ENCODE assay signal across 22 cellular contexts in the genomic region with DNA sequence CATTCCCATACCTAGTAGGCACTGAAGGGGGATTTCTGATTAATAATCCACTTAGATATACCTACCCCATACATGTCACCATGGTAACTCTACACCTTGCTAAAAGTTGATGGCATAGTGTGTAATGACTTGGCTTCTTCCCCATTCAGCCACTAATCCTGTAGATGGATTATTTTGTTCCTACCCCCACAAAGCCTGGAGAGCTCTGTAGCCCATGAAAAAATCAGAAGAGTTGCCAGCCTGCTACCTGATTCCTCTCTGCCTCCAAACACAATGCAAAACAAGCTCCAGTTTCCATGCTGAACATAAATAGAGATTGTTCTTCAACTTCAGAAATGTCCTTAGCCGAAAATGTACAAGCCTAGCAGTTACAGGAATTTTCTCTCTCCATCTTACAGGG.
"Had no signal": no experiment of that assay in that cellular context is flagged by ENCODE, and none has a peak within 500 bp of the region (broad histone marks: within the 10 kb centered on the region; RNA-seq: fewer than 3 reads in every experiment).

No MANE protein-coding gene starts in this region.

- H3K36me3 Mint-ChIP-seq: activated naive CD4-positive, alpha-beta T cell treated with anti-CD3 and anti-CD28 coated beads, Interleukin-2, amount 50 U/mL, for 72 hours; natural killer cell had no signal

- H3K27ac ChIP-seq: colonic mucosa, left ventricle myocardium inferior, right atrium auricular region, skin epidermis, suprapubic skin, upper lobe of left lung had no signal

- ATAC-seq: activated CD8-positive, alpha-beta T cell treated with anti-CD3 and anti-CD28 coated beads for 36 hours; activated naive CD4-positive, alpha-beta T cell treated with anti-CD3 and anti-CD28 coated beads, Interleukin-2, amount 50 U/mL, for 72 hours; activated T-cell treated with anti-CD3 and anti-CD28 coated beads, Interleukin-2, amount 50 U/mL, for 4 hours; mucosa of descending colon; natural killer cell had no signal

- DNase-seq: activated CD4-positive, alpha-beta T cell treated with anti-CD3 and anti-CD28 coated beads for 4 hours; activated CD8-positive, alpha-beta T cell treated with anti-CD3 and anti-CD28 coated beads for 36 hours; activated effector memory CD4-positive, alpha-beta T cell treated with Interleukin-2 at 50 U/mL for 16 hours; activated T-cell treated with anti-CD3 and anti-CD28 coated beads, Interleukin-2, amount 50 U/mL, for 4 hours; central memory CD4-positive, alpha-beta T cell; colonic mucosa; hippocampal formation; left ventricle myocardium inferior; mucosa of descending colon; natural killer cell; nucleus accumbens; posterior cingulate gyrus; stimulated activated CD4-positive, alpha-beta T cell treated with anti-CD3 and anti-CD28 coated beads, Interleukin-15, amount 100 ng/mL, for 24 hours; stimulated activated CD4-positive, alpha-beta T cell treated with anti-CD3 and anti-CD28 coated beads, Interleukin-4, amount 100 ng/mL, for 1 hour; stimulated activated CD8-positive, alpha-beta memory T cell treated with anti-CD3 and anti-CD28 coated beads, Interleukin-4, amount 100 ng/mL, for 48 hours; stimulated activated naive CD4-positive, alpha-beta T cell treated with Interleukin-2 at 50 U/mL for 16 hours; T-helper 1 cell; upper lobe of left lung had no signal

- H3K4me3 Mint-ChIP-seq: activated CD8-positive, alpha-beta T cell treated with anti-CD3 and anti-CD28 coated beads for 36 hours; activated T-cell treated with anti-CD3 and anti-CD28 coated beads, Interleukin-2, amount 50 U/mL, for 4 hours; natural killer cell had no signal

- H3K27ac Mint-ChIP-seq: activated CD8-positive, alpha-beta T cell treated with anti-CD3 and anti-CD28 coated beads for 36 hours; activated naive CD4-positive, alpha-beta T cell treated with anti-CD3 and anti-CD28 coated beads, Interleukin-2, amount 50 U/mL, for 72 hours; natural killer cell had no signal

- H3K4me1 Mint-ChIP-seq: natural killer cell had no signal

- H3K9me3 Mint-ChIP-seq: activated CD8-positive, alpha-beta T cell treated with anti-CD3 and anti-CD28 coated beads for 36 hours; activated naive CD4-positive, alpha-beta T cell treated with anti-CD3 and anti-CD28 coated beads, Interleukin-2, amount 50 U/mL, for 72 hours; activated T-cell treated with anti-CD3 and anti-CD28 coated beads, Interleukin-2, amount 50 U/mL, for 4 hours; natural killer cell had no signal
